In the genomic region with DNA sequence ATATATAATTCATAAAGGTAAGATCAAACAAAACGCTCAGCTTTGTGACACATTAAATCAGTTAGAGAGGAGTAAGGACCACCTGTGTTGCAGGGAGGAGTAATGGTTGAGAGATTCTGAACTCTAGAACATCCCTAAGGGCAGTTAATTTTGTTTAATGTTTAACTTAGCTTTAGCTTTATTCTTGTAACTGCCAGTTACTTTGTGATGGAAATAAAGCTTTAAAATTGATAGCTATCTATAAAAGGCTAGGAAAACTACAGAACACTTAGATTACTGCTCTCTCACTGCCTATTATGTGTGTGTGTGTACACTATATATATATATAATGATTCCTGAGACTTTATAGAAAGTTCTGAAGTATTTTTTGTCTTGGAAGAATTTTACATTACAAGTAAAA, we compare ENCODE assay signal across 12 cellular contexts. TPM values are rescaled to one million over a fixed set of nuclear protein-coding genes. Genes with fewer than 3 reads are reported as not detected.
DNase-seq lines count a peak whose midpoint lies in the region; ATAC-seq, FAIRE-seq and TF ChIP-seq lines count a peak whose summit lies in the region.
"Had no signal": no experiment of that assay in that cellular context is flagged by ENCODE, and none has a peak within 500 bp of the region (broad histone marks: within the 10 kb centered on the region; RNA-seq: fewer than 3 reads in every experiment).

No MANE protein-coding gene starts in this region.

- intact Hi-C loops in pancreas (cut with DNase I), result no loop called here

- 34 to 55% methylated on average over 1 of the region's 1 CpG for WGBS in pancreas, 2 donors

- no peaks in the 10 kb centered on the region for H3K27me3 ChIP-seq in pancreas

- H3K27ac ChIP-seq in pancreas, result no peak overlapping the region

- ATAC-seq in HG03571 (IDR thresholded peaks at IDR 0.05; ENCODE audit: unreplicated experiment) (peak; percentile 53), pancreas (no peak), HG02571 (IDR thresholded peaks at IDR 0.05; ENCODE audit: unreplicated experiment) (no peak), GM21717 (IDR thresholded peaks at IDR 0.05; ENCODE audit: unreplicated experiment) (no peak), HG03442 (IDR thresholded peaks at IDR 0.05; ENCODE audit: unreplicated experiment) (no peak)

- H3K9me3 ChIP-seq in pancreas, result no peaks in the 10 kb centered on the region

- DNase-seq in GM18507 (ENCODE audit: extremely low spot score, insufficient read length, low read depth) (no peak), pancreas (no peak), globus pallidus (ENCODE audit: low spot score) (no peak)
- DNase-seq: activated gamma-delta T cell; effector CD4-positive, alpha-beta T cell; H9 had no signal

- peaks cover 0 to 65% (median 17%) of the 10 kb centered on the region in 3 donors for H3K36me3 ChIP-seq in pancreas

- FAIRE-seq in GM18507 (lab: Jason Lieb, UNC) (peak; percentile 77), colon (lab: Jason Lieb, UNC) (peak; percentile 79), pancreas (lab: Jason Lieb, UNC) (peak; percentile 81)
- FAIRE-seq: urothelium cell line had no signal

- peaks cover 0 to 5% (median 0%) of the 10 kb centered on the region in 3 donors for H3K4me1 ChIP-seq in pancreas

- no peak for TF ChIP-seq CTCF in pancreas (IDR thresholded peaks at IDR 0.05)

- H3K4me3 ChIP-seq in pancreas, result no peak overlapping the region

RNA-seq across cellular contexts. Expression of a gene that starts 37.8 kb away (rescaled TPM):
- 10 to 100 TPM in 1 of 6 donors, 1 to 10 TPM in 5; 5.5 to 11.4 (median 9.3) TPM for total RNA-seq in pancreas
- polyA plus RNA-seq in pancreas, result 10 to 100 TPM; 17.6 to 23.8 TPM

RNA-seq across cellular contexts. Expression of a gene that starts 38.0 kb away (rescaled TPM):
- total RNA-seq in pancreas, result 100 to 1,000 TPM in 2 of 6 donors, 10 to 100 TPM in 4; 55.5 to 177 (median 92.5) TPM
- polyA plus RNA-seq in pancreas, result 10 to 100 TPM; 70.4 to 92.6 TPM

RNA-seq across cellular contexts. Expression of a gene that starts 49.7 kb away (rescaled TPM):
- 100 to 1,000 TPM in 2 of 6 donors, 10 to 100 TPM in 4; 44.7 to 118 (median 75.7) TPM for total RNA-seq in pancreas
- polyA plus RNA-seq in pancreas, result 10 to 100 TPM; 25.7 to 54.1 TPM
